18 cellular contexts compared by ENCODE assay signal in genomic region chr14:99688629-99689028, GRCh38. TPM values are rescaled to one million over a fixed set of nuclear protein-coding genes. Genes with fewer than 3 reads are reported as not detected.
"Had no signal": no experiment of that assay in that cellular context is flagged by ENCODE, and none has a peak within 500 bp of the region (broad histone marks: within the 10 kb centered on the region; RNA-seq: fewer than 3 reads in every experiment).

No MANE protein-coding gene starts in this region.

- H3K27me3 ChIP-seq: body of pancreas had no signal

- H3K9me3 ChIP-seq: body of pancreas, mucosa of descending colon, neutrophil, tibial artery had no signal

- DNase-seq: activated CD4-positive, alpha-beta T cell treated with anti-CD3 and anti-CD28 coated beads for 36 hours; activated T-cell treated with anti-CD3 and anti-CD28 coated beads, Interleukin-2, amount 50 U/mL, for 1 hour; amniotic stem cell; body of pancreas; effector memory CD4-positive, alpha-beta T cell; foreskin melanocyte; immature natural killer cell; left colon; mammary epithelial cell; mucosa of descending colon had no signal

- H3K4me3 Mint-ChIP-seq: activated CD4-positive, alpha-beta T cell treated with anti-CD3 and anti-CD28 coated beads for 36 hours; activated naive CD8-positive, alpha-beta T cell; naive thymus-derived CD8-positive, alpha-beta T cell; stimulated activated memory B cell treated with anti-CD40 and anti-IgM and Interleukin-4, amounts not matched to agents 10 μg/mL and 1 μg/mL and 100 μg/mL, for 72 hours had no signal

- H3K27ac ChIP-seq: body of pancreas, epithelial cell of prostate, neutrophil, parathyroid adenoma, tibial artery had no signal

- H3K9ac ChIP-seq: parathyroid adenoma had no signal

- ATAC-seq: activated CD4-positive, alpha-beta T cell treated with anti-CD3 and anti-CD28 coated beads for 36 hours; body of pancreas; left colon; mucosa of descending colon; naive thymus-derived CD8-positive, alpha-beta T cell; stimulated activated memory B cell treated with anti-CD40 and anti-IgM and Interleukin-4, amounts not matched to agents 10 μg/mL and 1 μg/mL and 100 μg/mL, for 72 hours had no signal

- H3K27ac Mint-ChIP-seq: activated CD4-positive, alpha-beta T cell treated with anti-CD3 and anti-CD28 coated beads for 36 hours; activated naive CD8-positive, alpha-beta T cell; immature natural killer cell; stimulated activated memory B cell treated with anti-CD40 and anti-IgM and Interleukin-4, amounts not matched to agents 10 μg/mL and 1 μg/mL and 100 μg/mL, for 72 hours had no signal

- H3K4me3 ChIP-seq: body of pancreas, mucosa of descending colon, tibial artery had no signal

- H3K36me3 ChIP-seq: neutrophil, tibial artery had no signal

- H3K36me3 Mint-ChIP-seq: activated naive CD8-positive, alpha-beta T cell; immature natural killer cell; naive thymus-derived CD8-positive, alpha-beta T cell; stimulated activated memory B cell treated with anti-CD40 and anti-IgM and Interleukin-4, amounts not matched to agents 10 μg/mL and 1 μg/mL and 100 μg/mL, for 72 hours had no signal

- H3K9me3 Mint-ChIP-seq: naive thymus-derived CD8-positive, alpha-beta T cell; stimulated activated memory B cell treated with anti-CD40 and anti-IgM and Interleukin-4, amounts not matched to agents 10 μg/mL and 1 μg/mL and 100 μg/mL, for 72 hours had no signal

- H3K4me1 ChIP-seq: parathyroid adenoma had no signal

RNA-seq across cellular contexts. Expression of gene CYP46A1, which starts 4.5 kb away (rescaled TPM):
- total RNA-seq: mammary epithelial cell; T-helper 1 cell treated with Interleukin-12 subunit alpha and Interleukin-12 subunit beta and Interleukin-4 antibody, amounts not matched to agents 30 ng/mL and 1 ng/mL, for 36 hours had no signal
- polyA plus RNA-seq: immature natural killer cell, mammary epithelial cell had no signal

RNA-seq across cellular contexts. Expression of gene HHIPL1, which starts 43.7 kb away (rescaled TPM):
- polyA plus RNA-seq: immature natural killer cell; naive thymus-derived CD8-positive, alpha-beta T cell had no signal
